In the genomic region with DNA sequence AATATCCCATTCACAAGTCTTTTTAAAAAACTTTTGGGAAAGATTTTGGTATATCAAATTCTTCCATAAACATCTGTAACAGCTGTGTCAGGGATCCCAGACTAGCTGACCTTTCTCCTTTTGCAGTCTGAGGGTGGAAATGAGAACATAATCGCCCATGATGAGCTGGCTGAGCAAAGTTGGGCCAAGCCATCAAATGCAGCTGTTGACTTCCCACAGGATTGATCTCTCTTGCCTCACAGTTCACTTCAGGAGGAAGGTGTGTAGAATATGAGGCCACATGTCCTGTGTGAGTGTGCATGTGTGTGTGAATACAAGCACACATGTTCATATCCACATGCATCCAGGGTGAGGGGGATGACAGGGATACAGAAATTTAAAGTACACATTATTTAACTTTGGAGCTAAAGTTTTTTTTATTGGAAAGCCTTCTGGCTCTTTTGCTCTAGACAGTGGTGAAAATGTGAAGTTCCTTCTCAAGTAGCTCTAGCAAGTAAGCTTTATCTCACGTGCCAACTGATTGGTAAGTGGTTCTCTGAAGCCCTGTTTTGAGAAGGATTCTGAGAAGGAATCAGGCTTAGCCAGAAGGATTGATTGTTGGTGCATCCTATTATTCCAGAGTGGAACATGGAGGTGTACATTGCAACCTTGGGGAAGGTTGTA, we compare ENCODE assay signal across 19 cellular contexts.
DNase-seq lines count a peak whose midpoint lies in the region; ATAC-seq and TF ChIP-seq lines count a peak whose summit lies in the region.
"Had no signal": no experiment of that assay in that cellular context is flagged by ENCODE, and none has a peak within 500 bp of the region (broad histone marks: within the 10 kb centered on the region; RNA-seq: fewer than 3 reads in every experiment).

No MANE protein-coding gene starts in this region.

- peaks cover 3% of the 10 kb centered on the region for H3K27me3 Mint-ChIP-seq in nephron (ENCODE audit: low read depth)
- peaks cover 3% of the 10 kb centered on the region for H3K27me3 Mint-ChIP-seq in activated T-cell treated with anti-CD3 and anti-CD28 coated beads, Interleukin-2, amount 50 U/mL, for 4 hours (ENCODE audit: low read depth)
- H3K27me3 Mint-ChIP-seq: CD4-positive, CD25-positive, alpha-beta regulatory T cell had no signal

- peaks cover 7% of the 10 kb centered on the region for H3K9me3 Mint-ChIP-seq in nephron
- peaks cover 3% of the 10 kb centered on the region for H3K9me3 Mint-ChIP-seq in activated T-cell treated with anti-CD3 and anti-CD28 coated beads, Interleukin-2, amount 50 U/mL, for 4 hours

- TF ChIP-seq POLR2A in heart left ventricle (IDR thresholded peaks at IDR 0.05), result no peak

- H3K4me1 ChIP-seq in heart left ventricle, result peaks cover 0 to 30% (median 0%) of the 10 kb centered on the region in 12 donors
- peaks cover 14% of the 10 kb centered on the region for H3K4me1 ChIP-seq in left ventricle myocardium inferior
- H3K4me1 ChIP-seq: BLaER1, SJSA1 had no signal

- H3K36me3 Mint-ChIP-seq in nephron (ENCODE audit: low read depth), result no peaks in the 10 kb centered on the region
- H3K36me3 Mint-ChIP-seq in activated T-cell treated with anti-CD3 and anti-CD28 coated beads, Interleukin-2, amount 50 U/mL, for 4 hours (ENCODE audit: insufficient read depth), result no peaks in the 10 kb centered on the region
- H3K36me3 Mint-ChIP-seq: CD4-positive, CD25-positive, alpha-beta regulatory T cell had no signal

- intact Hi-C loops in heart left ventricle (cut with DNase I) (no loop called here), left ventricle myocardium inferior (cut with micrococcal nuclease) (no loop called here)

- TF ChIP-seq CTCF in heart left ventricle (IDR thresholded peaks at IDR 0.05) (no peak), left ventricle myocardium inferior (IDR thresholded peaks at IDR 0.05; ENCODE audit: borderline replicate concordance) (no peak), nephron (IDR thresholded peaks at IDR 0.05; ENCODE audit: unreplicated experiment in 3 of 3) (no peak)

- 43 to 67% (median 62%) methylated on average over 2 of the region's 2 CpGs for whole genome bisulfite sequencing in heart left ventricle, 4 donors

- H3K27ac ChIP-seq in heart left ventricle (peak overlapping the region in 2 of 12 donors; percentile 12 to 38), left ventricle myocardium inferior (replicated peaks) (no peak overlapping the region)
- H3K27ac ChIP-seq: BLaER1, SJSA1 had no signal

- peaks cover 0 to 17% (median 0%) of the 10 kb centered on the region in 12 donors for H3K9me3 ChIP-seq in heart left ventricle
- H3K9me3 ChIP-seq in left ventricle myocardium inferior (replicated peaks), result peaks cover 23% of the 10 kb centered on the region
- H3K9me3 ChIP-seq: BLaER1, MG63, SJSA1 had no signal

- DNase-seq in heart left ventricle (peak in 2 of 5 donors; percentile 27 to 29), left ventricle myocardium inferior (no peak), fibroblast of peridontal ligament (ENCODE audit: extremely low read depth) (peak; percentile 31), NCI-H2081 (lab: John Stamatoyannopoulos, UW) (no peak), NCI-H748 (lab: John Stamatoyannopoulos, UW; ENCODE audit: unreplicated experiment) (no peak)
- no peak for DNase-seq in activated T-cell treated with anti-CD3 and anti-CD28 coated beads, Interleukin-2, amount 50 U/mL, for 4 hours
- DNase-seq: CD4-positive, CD25-positive, alpha-beta regulatory T cell; HCEC 1CT; IMR-90; KG1; MG63; NCI-H2029; NCI-H2171; NCI-H345; NCI-H524; NCI-H774 had no signal

- H3K36me3 ChIP-seq in heart left ventricle, result no peaks in the 10 kb centered on the region
- H3K36me3 ChIP-seq in left ventricle myocardium inferior, result no peaks in the 10 kb centered on the region
- H3K36me3 ChIP-seq: BLaER1, MG63, SJSA1 had no signal

- peaks cover 46% of the 10 kb centered on the region for H3K4me1 Mint-ChIP-seq in nephron
- no peaks in the 10 kb centered on the region for H3K4me1 Mint-ChIP-seq in activated T-cell treated with anti-CD3 and anti-CD28 coated beads, Interleukin-2, amount 50 U/mL, for 4 hours (ENCODE audit: low read depth)

- H3K4me3 Mint-ChIP-seq in nephron, result no peak overlapping the region
- H3K4me3 Mint-ChIP-seq in activated T-cell treated with anti-CD3 and anti-CD28 coated beads, Interleukin-2, amount 50 U/mL, for 4 hours, result no peak overlapping the region
- H3K4me3 Mint-ChIP-seq: CD4-positive, CD25-positive, alpha-beta regulatory T cell had no signal

- ATAC-seq in heart left ventricle, result peak in 3 of 4 donors; percentile 41 to 86 (median 48)
- ATAC-seq in activated T-cell treated with anti-CD3 and anti-CD28 coated beads, Interleukin-2, amount 50 U/mL, for 4 hours, result no peak

- H3K27me3 ChIP-seq in heart left ventricle (no peaks in the 10 kb centered on the region), left ventricle myocardium inferior (ENCODE audit: low read depth) (no peaks in the 10 kb centered on the region)
- H3K27me3 ChIP-seq: BLaER1, MG63, SJSA1 had no signal

- H3K4me3 ChIP-seq in heart left ventricle, result no peak overlapping the region
- no peak overlapping the region for H3K4me3 ChIP-seq in left ventricle myocardium inferior
- H3K4me3 ChIP-seq: BLaER1, MG63, SJSA1 had no signal

- H3K27ac Mint-ChIP-seq in nephron, result peak overlapping the region in 2 of 3 experiments; percentile 65 to 82
- H3K27ac Mint-ChIP-seq: CD4-positive, CD25-positive, alpha-beta regulatory T cell had no signal

Comparison
In these comparisons a context has a peak if more than half of its experiments do, and no peak if none do; other contexts are left out.
1. ATAC-seq: peak in heart left ventricle (3 of 4); none in activated T-cell treated with anti-CD3 and anti-CD28 coated beads, Interleukin-2, amount 50 U/mL, for 4 hours (0 of 2).